Comparison of ENCODE assay signal across 1 cellular context in the genomic region with DNA sequence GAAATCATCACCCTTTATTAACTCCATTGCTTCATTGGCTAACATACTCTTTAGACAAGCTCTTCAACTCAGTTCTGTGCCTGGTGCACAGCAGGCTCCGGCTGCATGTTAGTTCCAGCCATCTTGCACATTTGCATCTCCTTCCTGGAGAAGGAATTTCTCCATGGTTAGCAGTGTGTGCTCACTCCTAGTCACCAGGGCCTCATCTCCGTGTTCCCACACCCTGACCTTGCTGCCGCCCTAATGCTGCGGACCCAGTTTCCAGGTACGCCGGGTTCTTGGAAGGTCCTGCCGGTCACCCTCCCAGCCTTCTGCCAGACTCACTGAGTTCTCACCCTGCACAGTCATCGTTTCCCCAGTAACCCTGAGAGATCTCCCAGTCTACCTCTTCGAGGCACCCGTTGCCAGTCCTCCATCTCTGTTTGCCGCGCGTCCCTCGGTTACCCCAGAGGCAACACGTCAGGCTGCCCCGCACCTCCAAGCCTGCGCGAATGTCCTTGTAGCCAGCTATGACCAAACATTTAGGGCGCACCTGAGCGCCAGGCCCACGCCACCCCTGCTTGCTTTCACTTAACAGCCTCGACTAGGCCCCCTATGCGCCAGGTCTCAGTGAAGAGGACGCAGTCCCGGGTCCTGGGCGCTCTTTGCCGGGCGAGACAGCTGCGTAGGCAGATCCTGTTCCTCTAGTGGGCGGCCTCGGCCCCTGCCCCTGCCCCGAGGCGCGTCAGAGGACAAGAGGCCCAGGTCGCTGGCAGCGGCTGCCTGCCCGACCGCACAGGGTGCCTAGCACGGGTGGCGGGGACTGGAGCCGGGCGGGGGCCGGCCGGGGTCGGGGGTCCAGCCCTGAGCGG.
A peak's percentile ranks its signal among the peaks of the same experiment; 100 is the strongest.
TF ChIP-seq lines count a peak whose summit lies in the region.

No MANE protein-coding gene starts in this region.

TF ChIP-seq in GM12878, 131 proteins besides CTCF, POLR2A, EP300 and RAD21 (continued from another document):
- TF ChIP-seq, protein P1, sequence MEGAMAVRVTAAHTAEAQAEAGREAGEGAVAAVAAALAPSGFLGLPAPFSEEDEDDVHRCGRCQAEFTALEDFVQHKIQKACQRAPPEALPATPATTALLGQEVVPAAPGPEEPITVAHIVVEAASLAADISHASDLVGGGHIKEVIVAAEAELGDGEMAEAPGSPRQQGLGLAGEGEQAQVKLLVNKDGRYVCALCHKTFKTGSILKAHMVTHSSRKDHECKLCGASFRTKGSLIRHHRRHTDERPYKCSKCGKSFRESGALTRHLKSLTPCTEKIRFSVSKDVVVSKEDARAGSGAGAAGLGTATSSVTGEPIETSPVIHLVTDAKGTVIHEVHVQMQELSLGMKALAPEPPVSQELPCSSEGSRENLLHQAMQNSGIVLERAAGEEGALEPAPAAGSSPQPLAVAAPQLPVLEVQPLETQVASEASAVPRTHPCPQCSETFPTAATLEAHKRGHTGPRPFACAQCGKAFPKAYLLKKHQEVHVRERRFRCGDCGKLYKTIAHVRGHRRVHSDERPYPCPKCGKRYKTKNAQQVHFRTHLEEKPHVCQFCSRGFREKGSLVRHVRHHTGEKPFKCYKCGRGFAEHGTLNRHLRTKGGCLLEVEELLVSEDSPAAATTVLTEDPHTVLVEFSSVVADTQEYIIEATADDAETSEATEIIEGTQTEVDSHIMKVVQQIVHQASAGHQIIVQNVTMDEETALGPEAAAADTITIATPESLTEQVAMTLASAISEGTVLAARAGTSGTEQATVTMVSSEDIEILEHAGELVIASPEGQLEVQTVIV (IDR thresholded peaks at IDR 0.05; ENCODE audit: borderline replicate concordance, partially characterized antibody), result no peak
- TF ChIP-seq, protein P2, sequence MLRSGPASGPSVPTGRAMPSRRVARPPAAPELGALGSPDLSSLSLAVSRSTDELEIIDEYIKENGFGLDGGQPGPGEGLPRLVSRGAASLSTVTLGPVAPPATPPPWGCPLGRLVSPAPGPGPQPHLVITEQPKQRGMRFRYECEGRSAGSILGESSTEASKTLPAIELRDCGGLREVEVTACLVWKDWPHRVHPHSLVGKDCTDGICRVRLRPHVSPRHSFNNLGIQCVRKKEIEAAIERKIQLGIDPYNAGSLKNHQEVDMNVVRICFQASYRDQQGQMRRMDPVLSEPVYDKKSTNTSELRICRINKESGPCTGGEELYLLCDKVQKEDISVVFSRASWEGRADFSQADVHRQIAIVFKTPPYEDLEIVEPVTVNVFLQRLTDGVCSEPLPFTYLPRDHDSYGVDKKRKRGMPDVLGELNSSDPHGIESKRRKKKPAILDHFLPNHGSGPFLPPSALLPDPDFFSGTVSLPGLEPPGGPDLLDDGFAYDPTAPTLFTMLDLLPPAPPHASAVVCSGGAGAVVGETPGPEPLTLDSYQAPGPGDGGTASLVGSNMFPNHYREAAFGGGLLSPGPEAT (IDR thresholded peaks at IDR 0.05; ENCODE audit: low read depth), result 0 out of 2 replicates have a peak, but pooled peaks have one; percentile 35
- no peak for TF ChIP-seq MTA3 (IDR thresholded peaks at IDR 0.05; ENCODE audit: borderline replicate concordance, low read length)
- 0 out of 3 replicates have a peak, but pooled peaks have one; percentile 20 for TF ChIP-seq POU2F2 (IDR thresholded peaks at IDR 0.05; ENCODE audit: borderline replicate concordance, low read depth, low read length)
- TF ChIP-seq NFYA (IDR thresholded peaks at IDR 0.05; ENCODE audit: borderline replicate concordance, low read depth, low read length), result no peak
- TF ChIP-seq, protein P3, sequence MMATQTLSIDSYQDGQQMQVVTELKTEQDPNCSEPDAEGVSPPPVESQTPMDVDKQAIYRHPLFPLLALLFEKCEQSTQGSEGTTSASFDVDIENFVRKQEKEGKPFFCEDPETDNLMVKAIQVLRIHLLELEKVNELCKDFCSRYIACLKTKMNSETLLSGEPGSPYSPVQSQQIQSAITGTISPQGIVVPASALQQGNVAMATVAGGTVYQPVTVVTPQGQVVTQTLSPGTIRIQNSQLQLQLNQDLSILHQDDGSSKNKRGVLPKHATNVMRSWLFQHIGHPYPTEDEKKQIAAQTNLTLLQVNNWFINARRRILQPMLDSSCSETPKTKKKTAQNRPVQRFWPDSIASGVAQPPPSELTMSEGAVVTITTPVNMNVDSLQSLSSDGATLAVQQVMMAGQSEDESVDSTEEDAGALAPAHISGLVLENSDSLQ (IDR thresholded peaks at IDR 0.05), result no peak
- no peak for TF ChIP-seq RBBP5 (conservative IDR thresholded peaks at IDR 0.05)
- no peak for TF ChIP-seq STAT1 (conservative IDR thresholded peaks at IDR 0.05)
- no peak for TF ChIP-seq MEF2B (IDR thresholded peaks at IDR 0.05; ENCODE audit: partially characterized antibody, poor library complexity, severe bottlenecking)
- TF ChIP-seq ATF7 (IDR thresholded peaks at IDR 0.05; ENCODE audit: low read depth), result no peak
- TF ChIP-seq BCL11A (IDR thresholded peaks at IDR 0.05; ENCODE audit: low read depth, low read length), result no peak
- peak; percentile 51 for TF ChIP-seq GATAD2B (conservative IDR thresholded peaks at IDR 0.05; ENCODE audit: low read depth)
- TF ChIP-seq, protein P4, sequence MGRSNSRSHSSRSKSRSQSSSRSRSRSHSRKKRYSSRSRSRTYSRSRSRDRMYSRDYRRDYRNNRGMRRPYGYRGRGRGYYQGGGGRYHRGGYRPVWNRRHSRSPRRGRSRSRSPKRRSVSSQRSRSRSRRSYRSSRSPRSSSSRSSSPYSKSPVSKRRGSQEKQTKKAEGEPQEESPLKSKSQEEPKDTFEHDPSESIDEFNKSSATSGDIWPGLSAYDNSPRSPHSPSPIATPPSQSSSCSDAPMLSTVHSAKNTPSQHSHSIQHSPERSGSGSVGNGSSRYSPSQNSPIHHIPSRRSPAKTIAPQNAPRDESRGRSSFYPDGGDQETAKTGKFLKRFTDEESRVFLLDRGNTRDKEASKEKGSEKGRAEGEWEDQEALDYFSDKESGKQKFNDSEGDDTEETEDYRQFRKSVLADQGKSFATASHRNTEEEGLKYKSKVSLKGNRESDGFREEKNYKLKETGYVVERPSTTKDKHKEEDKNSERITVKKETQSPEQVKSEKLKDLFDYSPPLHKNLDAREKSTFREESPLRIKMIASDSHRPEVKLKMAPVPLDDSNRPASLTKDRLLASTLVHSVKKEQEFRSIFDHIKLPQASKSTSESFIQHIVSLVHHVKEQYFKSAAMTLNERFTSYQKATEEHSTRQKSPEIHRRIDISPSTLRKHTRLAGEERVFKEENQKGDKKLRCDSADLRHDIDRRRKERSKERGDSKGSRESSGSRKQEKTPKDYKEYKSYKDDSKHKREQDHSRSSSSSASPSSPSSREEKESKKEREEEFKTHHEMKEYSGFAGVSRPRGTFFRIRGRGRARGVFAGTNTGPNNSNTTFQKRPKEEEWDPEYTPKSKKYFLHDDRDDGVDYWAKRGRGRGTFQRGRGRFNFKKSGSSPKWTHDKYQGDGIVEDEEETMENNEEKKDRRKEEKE (IDR thresholded peaks at IDR 0.05), result no peak
- TF ChIP-seq IKZF2 (IDR thresholded peaks at IDR 0.05), result no peak; a peak in 1 of 4 replicates
- peak; percentile 42; the same call in 1 of the 2 replicates for TF ChIP-seq NR2F1 (conservative IDR thresholded peaks at IDR 0.05)
- peak; percentile 43; the same call in 1 of the 2 replicates for TF ChIP-seq EED (IDR thresholded peaks at IDR 0.05; ENCODE audit: low read depth)
- peak; percentile 54; the same call in 1 of the 2 replicates for TF ChIP-seq NBN (IDR thresholded peaks at IDR 0.05)
- TF ChIP-seq ZZZ3 (IDR thresholded peaks at IDR 0.05; ENCODE audit: control insufficient read depth, insufficient read length, low read depth), result no peak
TF ChIP-seq in GM12878: peak in this region for 23.
